In genomic region chr11:108871867-108872266, GRCh38 we compare ENCODE assay signal across 13 cellular contexts.
DNase-seq lines count a peak whose midpoint lies in the region; ATAC-seq, FAIRE-seq and TF ChIP-seq lines count a peak whose summit lies in the region.
"Had no signal": no experiment of that assay in that cellular context is flagged by ENCODE, and none has a peak within 500 bp of the region (broad histone marks: within the 10 kb centered on the region; RNA-seq: fewer than 3 reads in every experiment).

No MANE protein-coding gene starts in this region.

- dilution Hi-C loops in keratinocyte (cut with MboI; ENCODE audit: extremely low pct_ligation_motif_present, low sequenced_read_pairs) = no loop called here

- peaks cover 1% of the 10 kb centered on the region; the same call in 1 of the 2 replicates for H3K27me3 Mint-ChIP-seq in HFFc6 (ENCODE audit: insufficient read depth)
- H3K27me3 Mint-ChIP-seq: CD4-positive, CD25-positive, alpha-beta regulatory T cell had no signal

- H3K4me1 ChIP-seq in ACC112 (ENCODE audit: control insufficient read depth, insufficient read depth, low read length, unreplicated experiment) (peaks cover 61% of the 10 kb centered on the region), K562 (replicated peaks in 1 of 2; ENCODE audit: control insufficient read depth in 2 of 2, insufficient read depth in 2 of 2, low read length in 2 of 2) (no peaks in the 10 kb centered on the region; a peak in 1 of 5 replicates), keratinocyte (ENCODE audit: control insufficient read depth, extremely low read depth, insufficient read depth, low read length) (peaks cover 22% of the 10 kb centered on the region)
- H3K4me1 ChIP-seq: SJCRH30 had no signal

- no peak overlapping the region for H2AFZ ChIP-seq in ACC112 (ENCODE audit: low read length, unreplicated experiment)
- H2AFZ ChIP-seq in K562 (ENCODE audit: low read depth, low read length) = no peak overlapping the region
- H2AFZ ChIP-seq in keratinocyte (ENCODE audit: control insufficient read depth, low read length) = no peak overlapping the region

- DNase-seq in HFFc6 (no peak), K562 (ENCODE audit: extremely low read depth in 1 of 4, low spot score in 3 of 4) (no peak), keratinocyte (ENCODE audit: low read depth, low spot score) (no peak), epidermal melanocyte (ENCODE audit: insufficient read length, low spot score) (no peak)
- no peak for DNase-seq in stimulated activated CD4-positive, alpha-beta T cell treated with anti-CD3 and anti-CD28 coated beads, Interleukin-2, amount 100 ng/mL, for 48 hours
- DNase-seq: GF-D8, NCI-H1417 treated with DMSO at 0.1 percent for 48 hours, NCI-H524 treated with DMSO at 0.1 percent for 48 hours had no signal

- H3K9me3 ChIP-seq in K562 (replicated peaks; ENCODE audit: control insufficient read depth, insufficient read depth, low read depth, low read length) (no peaks in the 10 kb centered on the region), keratinocyte (ENCODE audit: control insufficient read depth, low read depth, low read length) (no peaks in the 10 kb centered on the region)
- H3K9me3 ChIP-seq: SJCRH30 had no signal

- no peak for FAIRE-seq in K562 (lab: Jason Lieb, UNC)
- no peak for FAIRE-seq in keratinocyte (lab: Jason Lieb, UNC)

- TF ChIP-seq RAD21 in K562 (CRISPR knock-in tag; conservative IDR thresholded peaks at IDR 0.05 in 1 of 2, IDR thresholded peaks at IDR 0.05 in 1 of 2) = no peak

- peaks cover 4% of the 10 kb centered on the region for H3K79me2 ChIP-seq in ACC112 (ENCODE audit: control insufficient read depth, insufficient read depth, low read length, unreplicated experiment)
- no peaks in the 10 kb centered on the region for H3K79me2 ChIP-seq in K562 (ENCODE audit: control insufficient read depth, insufficient read depth, low read length)
- H3K79me2 ChIP-seq in keratinocyte (ENCODE audit: control insufficient read depth, insufficient read depth, low read length) = no peaks in the 10 kb centered on the region

- no peaks in the 10 kb centered on the region for H3K9me3 Mint-ChIP-seq in HFFc6
- H3K9me3 Mint-ChIP-seq: CD4-positive, CD25-positive, alpha-beta regulatory T cell had no signal

- peaks cover 88% of the 10 kb centered on the region for H3K4me1 Mint-ChIP-seq in HFFc6 (ENCODE audit: low read depth)

- intact Hi-C loops in K562 (cut with micrococcal nuclease) = loop anchor here (1.0 kb wide), 1 partner anchor 174 kb away; no protein-coding TSS in a partner anchor

- ATAC-seq in K562 (no peak), HG02884 (IDR thresholded peaks at IDR 0.05; ENCODE audit: unreplicated experiment) (no peak), GM19395 (IDR thresholded peaks at IDR 0.05; ENCODE audit: unreplicated experiment) (no peak)

- no peak for TF ChIP-seq EP300 in K562 (IDR thresholded peaks at IDR 0.05; ENCODE audit: low read length)

- H3K4me3 ChIP-seq in ACC112 (ENCODE audit: low read depth, low read length) = 0 out of 2 replicates have a peak overlapping the region, but pooled peaks have one; percentile 64
- H3K4me3 ChIP-seq in K562 = no peak overlapping the region
- H3K4me3 ChIP-seq in keratinocyte (ENCODE audit: control insufficient read depth in 2 of 3, extremely low read depth in 1 of 3, insufficient read depth in 2 of 3, low read depth in 1 of 3, low read length in 3 of 3) = no peak overlapping the region
- H3K4me3 ChIP-seq: SJCRH30 had no signal

- H3K36me3 Mint-ChIP-seq in HFFc6 (ENCODE audit: low read depth) = 0 out of 2 replicates have a peak, but pooled peaks cover 6% of the 10 kb centered on the region

- no peak overlapping the region for H3K4me2 ChIP-seq in K562 (ENCODE audit: insufficient read depth, low read length)
- H3K4me2 ChIP-seq in keratinocyte (ENCODE audit: control insufficient read depth, extremely low read depth, insufficient read depth, low read depth, low read length) = no peak overlapping the region

- peak overlapping the region; percentile 98 for H3K27ac ChIP-seq in ACC112 (ENCODE audit: low read depth, low read length)
- no peak overlapping the region for H3K27ac ChIP-seq in K562 (ENCODE audit: extremely low read depth, low read depth, low read length)
- H3K27ac ChIP-seq in keratinocyte (ENCODE audit: control insufficient read depth, insufficient read depth, low read length) = peak overlapping the region; percentile 10
- H3K27ac ChIP-seq: SJCRH30 had no signal

- no peaks in the 10 kb centered on the region for H3K36me3 ChIP-seq in ACC112 (ENCODE audit: insufficient read depth, low read length)
- H3K36me3 ChIP-seq in K562 (ENCODE audit: control insufficient read depth, insufficient read depth, low read length) = no peaks in the 10 kb centered on the region
- no peaks in the 10 kb centered on the region for H3K36me3 ChIP-seq in keratinocyte (ENCODE audit: control insufficient read depth in 2 of 2, extremely low read depth in 1 of 2, insufficient read depth in 2 of 2, low read length in 2 of 2)
- H3K36me3 ChIP-seq: SJCRH30 had no signal

- POLR2A ChIA-PET in K562 (lab: Yijun Ruan, JAX) = no interaction called here

- H3K27me3 ChIP-seq in ACC112 (ENCODE audit: insufficient read depth, low read length) = no peaks in the 10 kb centered on the region
- no peaks in the 10 kb centered on the region for H3K27me3 ChIP-seq in K562 (ENCODE audit: control insufficient read depth in 2 of 2, insufficient read depth in 2 of 2, low read length in 2 of 2)
- no peaks in the 10 kb centered on the region for H3K27me3 ChIP-seq in keratinocyte (ENCODE audit: control insufficient read depth, extremely low read depth, insufficient read depth, low read length)
- H3K27me3 ChIP-seq: SJCRH30 had no signal

- H3K9ac ChIP-seq in K562 (ENCODE audit: insufficient read depth in 1 of 2, low read depth in 2 of 2, low read length in 2 of 2) (no peak overlapping the region), keratinocyte (ENCODE audit: control insufficient read depth, extremely low read depth, insufficient read depth, low read length) (no peak overlapping the region)

- TF ChIP-seq CTCF in HFFc6 (IDR thresholded peaks at IDR 0.05) = no peak
- TF ChIP-seq CTCF in K562 (IDR thresholded peaks at IDR 0.05 in 2 of 3, conservative IDR thresholded peaks at IDR 0.05 in 1 of 3; ENCODE audit: insufficient read depth in 2 of 3, low read depth in 1 of 3, low read length in 3 of 3) = no peak
- TF ChIP-seq CTCF in keratinocyte (optimal IDR thresholded peaks at IDR 0.05 in 1 of 3, IDR thresholded peaks at IDR 0.05 in 1 of 3, conservative IDR thresholded peaks at IDR 0.05 in 1 of 3; ENCODE audit: extremely low read depth in 1 of 3, insufficient read depth in 2 of 3, low read length in 3 of 3) = no peak

- H3K27ac Mint-ChIP-seq in HFFc6 = peak overlapping the region; percentile 93
- H3K27ac Mint-ChIP-seq: CD4-positive, CD25-positive, alpha-beta regulatory T cell had no signal

- in situ Hi-C loops in K562 (cut with MboI) = no loop called here

- CTCF ChIA-PET in K562 (lab: Yijun Ruan, JAX; ENCODE audit: low intra/inter-chr PET ratio) = interaction anchor here (1.8 kb wide), 1 partner anchor 174 kb away, joined by 9 read pairs; no protein-coding TSS in a partner anchor

- TF ChIP-seq POLR2A in K562 (conservative IDR thresholded peaks at IDR 0.05) = no peak

- 89% methylated on average over 2 of the region's 2 CpGs for WGBS in K562 (ENCODE audit: insufficient coverage, low coverage, missing lambda C conversion rate)

- no TSS peak for BruUV-seq in K562 (replicated peaks; lab: Mats Ljungman, UMichigan)

- H3K9me1 ChIP-seq in K562 (ENCODE audit: control insufficient read depth, insufficient read depth, low read length) = no peaks in the 10 kb centered on the region
- H3K9me1 ChIP-seq in keratinocyte (ENCODE audit: control insufficient read depth, extremely low read depth, insufficient read depth, low read length) = no peaks in the 10 kb centered on the region

- H4K20me1 ChIP-seq in K562 (replicated peaks; ENCODE audit: control insufficient read depth, insufficient read depth, low read length) = no peaks in the 10 kb centered on the region
- H4K20me1 ChIP-seq in keratinocyte (ENCODE audit: control insufficient read depth, extremely low read depth, insufficient read depth, low read length) = no peaks in the 10 kb centered on the region

- H3K4me3 Mint-ChIP-seq in HFFc6 = peak overlapping the region; percentile 72; the same call in 1 of the 2 replicates
- H3K4me3 Mint-ChIP-seq: CD4-positive, CD25-positive, alpha-beta regulatory T cell had no signal

TF ChIP-seq in K562, 482 proteins besides CTCF, POLR2A, EP300 and RAD21 (continues in another document):
- peak; percentile 48; the same call in 1 of the 2 replicates for TF ChIP-seq CEBPB (tag; IDR thresholded peaks at IDR 0.05)
- TF ChIP-seq ERF (CRISPR knock-in tag; IDR thresholded peaks at IDR 0.05) = no peak
- no peak for TF ChIP-seq HEY1 (CRISPR knock-in tag; IDR thresholded peaks at IDR 0.05; ENCODE audit: borderline replicate concordance)
- no peak for TF ChIP-seq SMAD1 (IDR thresholded peaks at IDR 0.05; ENCODE audit: low read depth, low read length, partially characterized antibody)
- no peak for TF ChIP-seq NFRKB (IDR thresholded peaks at IDR 0.05; ENCODE audit: low read depth)
- TF ChIP-seq LARP7 (IDR thresholded peaks at IDR 0.05) = no peak
- no peak for TF ChIP-seq CEBPG (CRISPR knock-in tag; IDR thresholded peaks at IDR 0.05)
- TF ChIP-seq CEBPG (tag; conservative IDR thresholded peaks at IDR 0.05 in 1 of 2, IDR thresholded peaks at IDR 0.05 in 1 of 2) = 0 out of 4 replicates have a peak, but pooled peaks have one; percentile 16 to 20
